In genomic region chr3:175381685-175382084, GRCh38 we compare ENCODE assay signal across 20 cellular contexts.
DNase-seq lines count a peak whose midpoint lies in the region; ATAC-seq and TF ChIP-seq lines count a peak whose summit lies in the region.
"Had no signal": no experiment of that assay in that cellular context is flagged by ENCODE, and none has a peak within 500 bp of the region (broad histone marks: within the 10 kb centered on the region; RNA-seq: fewer than 3 reads in every experiment).

No MANE protein-coding gene starts in this region.

- DNase-seq in G401 (ENCODE audit: low spot score) (peak; percentile 29), HCT116 (ENCODE audit: low read depth, low spot score) (no peak), cerebellar cortex (ENCODE audit: low spot score) (peak; percentile 17), posterior vena cava (ENCODE audit: low spot score) (peak; percentile 35), osteoblast (ENCODE audit: insufficient read length, low spot score, missing footprints) (no peak), heart right ventricle (no peak)
- no peak for DNase-seq in effector CD4-positive, alpha-beta T cell
- DNase-seq: AML-193; Caco-2; CD4-positive, alpha-beta T cell; DMS153; DMS79; GF-D8; HFFc6; KBM-7 had no signal

- H3K9me3 ChIP-seq in HCT116 (ENCODE audit: control insufficient read depth in 1 of 2, insufficient read depth in 1 of 2, low read depth in 1 of 2, low read length in 2 of 2) (no peaks in the 10 kb centered on the region), osteoblast (ENCODE audit: low read depth, low read length) (no peaks in the 10 kb centered on the region), heart right ventricle (peaks cover 0 to 11% (median 0%) of the 10 kb centered on the region in 11 donors)
- H3K9me3 ChIP-seq: A549, Caco-2, HAP-1 had no signal

- TF ChIP-seq RAD21 in HCT116 (IDR thresholded peaks at IDR 0.05; ENCODE audit: low read depth): no peak

- RAD21 ChIA-PET in HCT116 (lab: Charles Lee; ENCODE audit: low non-redundant PET in 1 of 2, low total read pairs in 2 of 2, uncharacterized antibody in 2 of 2, unreplicated experiment in 2 of 2): no interaction called here

- H3K27ac ChIP-seq in HCT116 (ENCODE audit: low read depth, low read length): no peak overlapping the region
- H3K27ac ChIP-seq in osteoblast (ENCODE audit: low read depth, low read length): no peak overlapping the region
- no peak overlapping the region for H3K27ac ChIP-seq in heart right ventricle
- H3K27ac ChIP-seq: A549, C4-2B, HL-60 had no signal

- H4K20me1 ChIP-seq in HCT116 (ENCODE audit: insufficient read depth) (no peaks in the 10 kb centered on the region), osteoblast (ENCODE audit: insufficient read depth, low read length) (no peaks in the 10 kb centered on the region)

- POLR2A ChIA-PET in HCT116 (lab: Charles Lee): no interaction called here

- H3K4me2 ChIP-seq in HCT116 (ENCODE audit: low read length) (no peak overlapping the region), osteoblast (ENCODE audit: insufficient read depth, low read length) (no peak overlapping the region)
- H3K4me2 ChIP-seq: A549 had no signal

- intact Hi-C loops in HCT116 (cut with micrococcal nuclease) (no loop called here), posterior vena cava (cut with DNase I) (no loop called here), heart right ventricle (cut with DNase I) (no loop called here)

- no peak for TF ChIP-seq CTCF in HCT116 (IDR thresholded peaks at IDR 0.05 in 2 of 3, conservative IDR thresholded peaks at IDR 0.05 in 1 of 3; ENCODE audit: borderline replicate concordance in 1 of 3, insufficient read depth in 1 of 3, low read depth in 2 of 3, low read length in 2 of 3)
- no peak for TF ChIP-seq CTCF in osteoblast (IDR thresholded peaks at IDR 0.05; ENCODE audit: extremely low read depth, low read depth, low read length)
- no peak for TF ChIP-seq CTCF in heart right ventricle (IDR thresholded peaks at IDR 0.05)

- H3K4me3 ChIP-seq in HCT116 (replicated peaks in 1 of 2; ENCODE audit: low read depth in 1 of 2, low read length in 2 of 2) (no peak overlapping the region), osteoblast (ENCODE audit: insufficient read depth, low read length) (no peak overlapping the region), heart right ventricle (no peak overlapping the region)
- H3K4me3 ChIP-seq: A549, GM12878, HAP-1 had no signal

- H3K9ac ChIP-seq in HCT116 (ENCODE audit: low read length): no peak overlapping the region

- H3K4me1 ChIP-seq in HCT116 (ENCODE audit: control insufficient read depth in 1 of 2, insufficient read depth in 2 of 2, low read length in 2 of 2): no peaks in the 10 kb centered on the region
- H3K4me1 ChIP-seq in osteoblast (ENCODE audit: insufficient read depth, low read length): peaks cover 6% of the 10 kb centered on the region
- peaks cover 0 to 4% (median 0%) of the 10 kb centered on the region in 9 donors for H3K4me1 ChIP-seq in heart right ventricle
- H3K4me1 ChIP-seq: A549, Caco-2, HAP-1 had no signal

- CTCF ChIA-PET in HCT116 (lab: Charles Lee): no interaction called here

- TF ChIP-seq POLR2A in HCT116 (IDR thresholded peaks at IDR 0.05; ENCODE audit: borderline replicate concordance, extremely low read depth, insufficient read depth, insufficient read length): no peak

- 85 to 93% methylated on average over 4 of the region's 4 CpGs for WGBS in heart right ventricle, 2 donors

- no peaks in the 10 kb centered on the region for H3K36me3 ChIP-seq in HCT116 (ENCODE audit: control insufficient read depth in 1 of 2, insufficient read depth in 2 of 2, low read length in 2 of 2)
- H3K36me3 ChIP-seq in osteoblast (ENCODE audit: insufficient read depth, low read length): no peaks in the 10 kb centered on the region
- H3K36me3 ChIP-seq in heart right ventricle: no peaks in the 10 kb centered on the region
- H3K36me3 ChIP-seq: HAP-1 had no signal

- peak overlapping the region; percentile 31 for H2AFZ ChIP-seq in HCT116 (ENCODE audit: low read depth, low read length, poor library complexity, severe bottlenecking)
- H2AFZ ChIP-seq in osteoblast (ENCODE audit: low read length): no peak overlapping the region

- no peaks in the 10 kb centered on the region for H3K79me2 ChIP-seq in HCT116 (ENCODE audit: insufficient read depth, low read length)
- no peaks in the 10 kb centered on the region for H3K79me2 ChIP-seq in osteoblast (ENCODE audit: insufficient read depth, low read length)

- H3K9me2 ChIP-seq in HCT116 (ENCODE audit: insufficient read depth): no peaks in the 10 kb centered on the region

- ATAC-seq in HCT116 (no peak), heart right ventricle (no peak)
- ATAC-seq: A549, GM12878 had no signal

- in situ Hi-C loops in G401 (cut with HindIII; ENCODE audit: low sequenced_read_pairs): no loop called here

- H3K27me3 ChIP-seq in HCT116 (ENCODE audit: insufficient read depth, low read length): no peaks in the 10 kb centered on the region
- no peaks in the 10 kb centered on the region for H3K27me3 ChIP-seq in osteoblast (ENCODE audit: insufficient read depth, low read length)
- no peaks in the 10 kb centered on the region for H3K27me3 ChIP-seq in heart right ventricle

- BruUV-seq in HCT116 (replicated peaks; lab: Mats Ljungman, UMichigan): no TSS peak

TF ChIP-seq in HCT116, 20 proteins besides CTCF, POLR2A, EP300 and RAD21 (continues in another document):
- TF ChIP-seq SP1 (IDR thresholded peaks at IDR 0.05; ENCODE audit: low read depth): no peak
- no peak for TF ChIP-seq ZNF274 (IDR thresholded peaks at IDR 0.05; ENCODE audit: low read depth, low read length)
- TF ChIP-seq, protein P1, sequence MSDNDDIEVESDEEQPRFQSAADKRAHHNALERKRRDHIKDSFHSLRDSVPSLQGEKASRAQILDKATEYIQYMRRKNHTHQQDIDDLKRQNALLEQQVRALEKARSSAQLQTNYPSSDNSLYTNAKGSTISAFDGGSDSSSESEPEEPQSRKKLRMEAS (IDR thresholded peaks at IDR 0.05): no peak
- no peak for TF ChIP-seq EZH2phosphoT487 (IDR thresholded peaks at IDR 0.05; ENCODE audit: borderline replicate concordance)
- no peak for TF ChIP-seq SRF (IDR thresholded peaks at IDR 0.05; ENCODE audit: low read depth)
- no peak for TF ChIP-seq ELF1 (IDR thresholded peaks at IDR 0.05; ENCODE audit: borderline replicate concordance, low read depth)
- no peak for TF ChIP-seq FOSL1 (IDR thresholded peaks at IDR 0.05; ENCODE audit: low read depth)
- TF ChIP-seq SIN3A (IDR thresholded peaks at IDR 0.05; ENCODE audit: low read depth): no peak
- TF ChIP-seq CEBPB (IDR thresholded peaks at IDR 0.05; ENCODE audit: low read depth): no peak
- TF ChIP-seq YY1 (IDR thresholded peaks at IDR 0.05; ENCODE audit: extremely low read depth, insufficient replicate concordance, low read depth, low read length): no peak
- no peak for TF ChIP-seq POLR2AphosphoS5 (IDR thresholded peaks at IDR 0.05; ENCODE audit: low read depth, low read length)
- no peak for TF ChIP-seq TCF7L2 (IDR thresholded peaks at IDR 0.05; ENCODE audit: borderline replicate concordance, extremely low read depth, insufficient read depth, insufficient read length)
- TF ChIP-seq ZBTB33 (IDR thresholded peaks at IDR 0.05; ENCODE audit: extremely low read depth, insufficient replicate concordance, low read length): no peak
- TF ChIP-seq REST (IDR thresholded peaks at IDR 0.05; ENCODE audit: low read depth): no peak
- TF ChIP-seq JUND (IDR thresholded peaks at IDR 0.05): no peak
- TF ChIP-seq CBX3 (IDR thresholded peaks at IDR 0.05; ENCODE audit: low read depth): no peak
- no peak for TF ChIP-seq EZH2 (IDR thresholded peaks at IDR 0.05)
- TF ChIP-seq ZFX (IDR thresholded peaks at IDR 0.05): no peak

Comparison
In these comparisons a context has a peak if more than half of its experiments do, and no peak if none do; other contexts are left out.
1. DNase-seq: peak in G401 (single experiment), cerebellar cortex (single experiment) and posterior vena cava (single experiment); none in HCT116 (single experiment), osteoblast (single experiment), heart right ventricle (0 of 2) and effector CD4-positive, alpha-beta T cell (single experiment).